Comparison of ENCODE assay signal across 1 cellular context in the genomic region with DNA sequence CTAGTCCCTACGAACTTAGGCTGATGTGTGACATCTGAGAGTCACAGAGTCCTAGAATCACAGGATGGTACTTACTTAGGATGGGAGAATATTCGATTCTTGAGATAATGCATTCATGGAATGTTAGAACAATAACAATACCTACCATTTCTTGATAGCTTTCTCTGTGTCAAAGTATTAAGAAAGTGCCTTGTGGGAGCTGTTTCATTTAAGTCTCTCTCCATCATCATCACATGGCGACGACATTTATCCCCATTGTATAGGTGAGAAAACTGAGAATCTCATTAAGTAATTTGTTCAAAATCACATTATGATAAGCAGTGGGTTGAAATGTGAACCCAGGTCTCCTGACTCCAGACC.
TF ChIP-seq lines count a peak whose summit lies in the region.

No MANE protein-coding gene starts in this region.

TF ChIP-seq in A549, 52 proteins besides CTCF, POLR2A, EP300 and RAD21 (continued from another document):
- TF ChIP-seq, protein P1, sequence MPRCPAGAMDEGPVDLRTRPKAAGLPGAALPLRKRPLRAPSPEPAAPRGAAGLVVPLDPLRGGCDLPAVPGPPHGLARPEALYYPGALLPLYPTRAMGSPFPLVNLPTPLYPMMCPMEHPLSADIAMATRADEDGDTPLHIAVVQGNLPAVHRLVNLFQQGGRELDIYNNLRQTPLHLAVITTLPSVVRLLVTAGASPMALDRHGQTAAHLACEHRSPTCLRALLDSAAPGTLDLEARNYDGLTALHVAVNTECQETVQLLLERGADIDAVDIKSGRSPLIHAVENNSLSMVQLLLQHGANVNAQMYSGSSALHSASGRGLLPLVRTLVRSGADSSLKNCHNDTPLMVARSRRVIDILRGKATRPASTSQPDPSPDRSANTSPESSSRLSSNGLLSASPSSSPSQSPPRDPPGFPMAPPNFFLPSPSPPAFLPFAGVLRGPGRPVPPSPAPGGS (IDR thresholded peaks at IDR 0.05), result no peak
- TF ChIP-seq KDM1A (IDR thresholded peaks at IDR 0.05; ENCODE audit: low read depth), result no peak
- TF ChIP-seq ESRRA (IDR thresholded peaks at IDR 0.05; ENCODE audit: borderline replicate concordance, low read length), result no peak
- TF ChIP-seq GATA3 (IDR thresholded peaks at IDR 0.05; ENCODE audit: borderline replicate concordance), result no peak
- TF ChIP-seq MAZ (IDR thresholded peaks at IDR 0.05; ENCODE audit: borderline replicate concordance, low read depth, low read length), result no peak
- no peak for TF ChIP-seq JUNB (IDR thresholded peaks at IDR 0.05)
- TF ChIP-seq TP53 (CRISPR knock-in tag; IDR thresholded peaks at IDR 0.05), result no peak
- no peak for TF ChIP-seq PBX3 (IDR thresholded peaks at IDR 0.05)
- no peak for TF ChIP-seq ZC3H11A (IDR thresholded peaks at IDR 0.05)
